ENCODE assay signal across 1 cellular context in the genomic region with DNA sequence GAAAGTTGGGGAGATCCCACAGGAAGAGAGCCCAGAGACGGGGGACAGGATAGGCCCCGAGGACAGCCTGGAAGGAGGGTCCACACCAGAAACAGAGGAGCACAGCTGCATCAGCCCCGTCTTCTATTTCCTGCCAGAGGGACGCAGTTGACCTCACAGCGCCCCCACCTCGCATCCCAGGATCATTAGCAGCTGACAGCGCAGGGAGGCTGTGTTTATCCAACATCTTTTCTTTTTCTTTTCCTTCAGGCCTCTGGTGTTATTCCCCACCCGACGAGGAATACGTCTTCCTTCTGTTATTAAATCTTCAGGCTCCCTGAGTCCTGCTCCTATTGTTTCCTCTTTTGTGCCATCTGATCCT.
TF ChIP-seq lines count a peak whose summit lies in the region.

No MANE protein-coding gene starts in this region.

TF ChIP-seq in K562, 482 proteins besides CTCF, POLR2A, EP300 and RAD21 (continued from another document):
- no peak for TF ChIP-seq SIRT6 (IDR thresholded peaks at IDR 0.05; ENCODE audit: low read depth, low read length)
- no peak for TF ChIP-seq SREBF2 (CRISPR knock-in tag; IDR thresholded peaks at IDR 0.05)
- TF ChIP-seq JUND (IDR thresholded peaks at IDR 0.05; ENCODE audit: borderline replicate concordance, low read depth, low read length), result 0 out of 2 replicates have a peak, but pooled peaks have one; percentile 5
- TF ChIP-seq JUND (tag; IDR thresholded peaks at IDR 0.05; ENCODE audit: borderline replicate concordance, low read depth, low read length), result no peak
- peak; percentile 62; the same call in 1 of the 2 replicates for TF ChIP-seq CTBP1 (IDR thresholded peaks at IDR 0.05; ENCODE audit: borderline replicate concordance)
- TF ChIP-seq ZNF583 (CRISPR knock-in tag; IDR thresholded peaks at IDR 0.05), result no peak
- TF ChIP-seq CBX2 (IDR thresholded peaks at IDR 0.05; ENCODE audit: insufficient read depth, low read length, poor library complexity, severe bottlenecking), result no peak
- TF ChIP-seq TAF1 (IDR thresholded peaks at IDR 0.05; ENCODE audit: control insufficient read depth, extremely low read depth, insufficient read depth, low read length, severe bottlenecking), result no peak
- no peak for TF ChIP-seq JUNB (CRISPR knock-in tag; conservative IDR thresholded peaks at IDR 0.05)
- TF ChIP-seq NUFIP1 (IDR thresholded peaks at IDR 0.05; ENCODE audit: partially characterized antibody), result no peak
- TF ChIP-seq HNRNPH1 (optimal IDR thresholded peaks at IDR 0.05; ENCODE audit: low read depth, low read length), result no peak
- no peak for TF ChIP-seq STAT5B (CRISPR knock-in tag; IDR thresholded peaks at IDR 0.05)
- TF ChIP-seq CXXC5 (CRISPR knock-in tag; IDR thresholded peaks at IDR 0.05), result peak; percentile 35; the same call in 1 of the 2 replicates
- TF ChIP-seq LCOR (CRISPR knock-in tag; IDR thresholded peaks at IDR 0.05), result no peak
- peak; percentile 27 for TF ChIP-seq CTCFL (IDR thresholded peaks at IDR 0.05; ENCODE audit: borderline replicate concordance, insufficient read depth, low read depth, low read length, poor library complexity, severe bottlenecking)
- peak; percentile 18; the same call in 1 of the 2 replicates for TF ChIP-seq SMARCE1 (IDR thresholded peaks at IDR 0.05)
- TF ChIP-seq RBBP5 (IDR thresholded peaks at IDR 0.05; ENCODE audit: borderline replicate concordance, insufficient read depth, low read length, poor library complexity, severe bottlenecking), result peak; percentile 4
- TF ChIP-seq PHF20 (IDR thresholded peaks at IDR 0.05; ENCODE audit: partially characterized antibody), result no peak
- TF ChIP-seq HMG20B (CRISPR knock-in tag; IDR thresholded peaks at IDR 0.05), result no peak
- TF ChIP-seq NFATC3 (IDR thresholded peaks at IDR 0.05), result no peak
- TF ChIP-seq, protein P1, sequence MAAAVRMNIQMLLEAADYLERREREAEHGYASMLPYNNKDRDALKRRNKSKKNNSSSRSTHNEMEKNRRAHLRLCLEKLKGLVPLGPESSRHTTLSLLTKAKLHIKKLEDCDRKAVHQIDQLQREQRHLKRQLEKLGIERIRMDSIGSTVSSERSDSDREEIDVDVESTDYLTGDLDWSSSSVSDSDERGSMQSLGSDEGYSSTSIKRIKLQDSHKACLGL (CRISPR knock-in tag; IDR thresholded peaks at IDR 0.05; ENCODE audit: borderline replicate concordance, poor library complexity, severe bottlenecking), result no peak
- TF ChIP-seq MED1 (CRISPR knock-in tag; IDR thresholded peaks at IDR 0.05; ENCODE audit: borderline replicate concordance), result no peak
- no peak for TF ChIP-seq NR3C1 (CRISPR knock-in tag; IDR thresholded peaks at IDR 0.05)
- peak; percentile 32 to 37; a peak in 1 of 4 replicates for TF ChIP-seq KDM1A (IDR thresholded peaks at IDR 0.05)
- TF ChIP-seq VEZF1 (CRISPR knock-in tag; IDR thresholded peaks at IDR 0.05), result 0 out of 2 replicates have a peak, but pooled peaks have one; percentile 20
- no peak for TF ChIP-seq TEAD1 (CRISPR knock-in tag; IDR thresholded peaks at IDR 0.05)
- TF ChIP-seq, protein P2, sequence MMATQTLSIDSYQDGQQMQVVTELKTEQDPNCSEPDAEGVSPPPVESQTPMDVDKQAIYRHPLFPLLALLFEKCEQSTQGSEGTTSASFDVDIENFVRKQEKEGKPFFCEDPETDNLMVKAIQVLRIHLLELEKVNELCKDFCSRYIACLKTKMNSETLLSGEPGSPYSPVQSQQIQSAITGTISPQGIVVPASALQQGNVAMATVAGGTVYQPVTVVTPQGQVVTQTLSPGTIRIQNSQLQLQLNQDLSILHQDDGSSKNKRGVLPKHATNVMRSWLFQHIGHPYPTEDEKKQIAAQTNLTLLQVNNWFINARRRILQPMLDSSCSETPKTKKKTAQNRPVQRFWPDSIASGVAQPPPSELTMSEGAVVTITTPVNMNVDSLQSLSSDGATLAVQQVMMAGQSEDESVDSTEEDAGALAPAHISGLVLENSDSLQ (IDR thresholded peaks at IDR 0.05), result peak; percentile 19; the same call in 1 of the 2 replicates
- TF ChIP-seq, protein P3, sequence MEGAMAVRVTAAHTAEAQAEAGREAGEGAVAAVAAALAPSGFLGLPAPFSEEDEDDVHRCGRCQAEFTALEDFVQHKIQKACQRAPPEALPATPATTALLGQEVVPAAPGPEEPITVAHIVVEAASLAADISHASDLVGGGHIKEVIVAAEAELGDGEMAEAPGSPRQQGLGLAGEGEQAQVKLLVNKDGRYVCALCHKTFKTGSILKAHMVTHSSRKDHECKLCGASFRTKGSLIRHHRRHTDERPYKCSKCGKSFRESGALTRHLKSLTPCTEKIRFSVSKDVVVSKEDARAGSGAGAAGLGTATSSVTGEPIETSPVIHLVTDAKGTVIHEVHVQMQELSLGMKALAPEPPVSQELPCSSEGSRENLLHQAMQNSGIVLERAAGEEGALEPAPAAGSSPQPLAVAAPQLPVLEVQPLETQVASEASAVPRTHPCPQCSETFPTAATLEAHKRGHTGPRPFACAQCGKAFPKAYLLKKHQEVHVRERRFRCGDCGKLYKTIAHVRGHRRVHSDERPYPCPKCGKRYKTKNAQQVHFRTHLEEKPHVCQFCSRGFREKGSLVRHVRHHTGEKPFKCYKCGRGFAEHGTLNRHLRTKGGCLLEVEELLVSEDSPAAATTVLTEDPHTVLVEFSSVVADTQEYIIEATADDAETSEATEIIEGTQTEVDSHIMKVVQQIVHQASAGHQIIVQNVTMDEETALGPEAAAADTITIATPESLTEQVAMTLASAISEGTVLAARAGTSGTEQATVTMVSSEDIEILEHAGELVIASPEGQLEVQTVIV (CRISPR knock-in tag; IDR thresholded peaks at IDR 0.05; ENCODE audit: borderline replicate concordance), result no peak
- no peak for TF ChIP-seq EP400 (IDR thresholded peaks at IDR 0.05)
- TF ChIP-seq DACH1 (IDR thresholded peaks at IDR 0.05; ENCODE audit: partially characterized antibody), result peak; percentile 46
- TF ChIP-seq TBL1XR1 (IDR thresholded peaks at IDR 0.05; ENCODE audit: low read length in 2 of 2), result no peak
- TF ChIP-seq, protein P4, sequence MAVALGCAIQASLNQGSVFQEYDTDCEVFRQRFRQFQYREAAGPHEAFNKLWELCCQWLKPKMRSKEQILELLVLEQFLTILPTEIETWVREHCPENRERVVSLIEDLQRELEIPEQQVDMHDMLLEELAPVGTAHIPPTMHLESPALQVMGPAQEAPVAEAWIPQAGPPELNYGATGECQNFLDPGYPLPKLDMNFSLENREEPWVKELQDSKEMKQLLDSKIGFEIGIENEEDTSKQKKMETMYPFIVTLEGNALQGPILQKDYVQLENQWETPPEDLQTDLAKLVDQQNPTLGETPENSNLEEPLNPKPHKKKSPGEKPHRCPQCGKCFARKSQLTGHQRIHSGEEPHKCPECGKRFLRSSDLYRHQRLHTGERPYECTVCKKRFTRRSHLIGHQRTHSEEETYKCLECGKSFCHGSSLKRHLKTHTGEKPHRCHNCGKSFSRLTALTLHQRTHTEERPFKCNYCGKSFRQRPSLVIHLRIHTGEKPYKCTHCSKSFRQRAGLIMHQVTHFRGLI (CRISPR knock-in tag; IDR thresholded peaks at IDR 0.05), result no peak
